1 cellular context compared by ENCODE assay signal in the genomic region with DNA sequence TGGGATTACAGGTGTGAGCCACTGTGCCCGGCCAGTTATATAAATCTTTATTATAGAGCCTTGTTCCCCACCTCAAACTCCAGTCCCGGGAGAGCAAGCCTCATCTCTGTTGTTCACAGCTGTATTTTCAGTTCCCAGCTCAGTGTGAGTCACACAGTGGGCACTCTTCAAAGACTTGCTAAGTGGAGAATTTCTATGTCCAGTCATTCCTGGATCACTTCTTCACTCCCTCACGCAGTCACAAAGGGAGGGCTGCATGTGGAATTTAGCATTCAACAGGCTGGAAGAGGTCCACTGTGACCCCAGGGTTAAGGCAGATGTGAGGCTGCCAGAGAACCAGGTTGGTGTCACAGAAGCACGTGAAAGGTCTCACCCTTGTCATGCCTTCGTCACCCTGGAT.
A peak's percentile ranks its signal among the peaks of the same experiment; 100 is the strongest.
TF ChIP-seq lines count a peak whose summit lies in the region.

No MANE protein-coding gene starts in this region.

TF ChIP-seq in GM12878, 131 proteins besides CTCF, POLR2A, EP300 and RAD21 (continued from another document):
- TF ChIP-seq IKZF1 (conservative IDR thresholded peaks at IDR 0.05) (peak; percentile 65), BHLHE40 (IDR thresholded peaks at IDR 0.05; ENCODE audit: borderline replicate concordance in 1 of 2, low read depth in 2 of 2, low read length in 1 of 2) (peak in 1 of 2 experiments; percentile 51; a peak in 2 of 4 replicates), BMI1 (IDR thresholded peaks at IDR 0.05; ENCODE audit: borderline replicate concordance) (peak; percentile 18; the same call in 1 of the 2 replicates), MTA2 (IDR thresholded peaks at IDR 0.05; ENCODE audit: low read depth) (peak; percentile 66), BCL11A (IDR thresholded peaks at IDR 0.05; ENCODE audit: low read depth, low read length) (0 out of 2 replicates have a peak, but pooled peaks have one; percentile 34), ZNF24 (IDR thresholded peaks at IDR 0.05) (peak; percentile 53; the same call in 1 of the 2 replicates), JUNB (IDR thresholded peaks at IDR 0.05) (peak; percentile 49; the same call in 1 of the 2 replicates), DPF2 (IDR thresholded peaks at IDR 0.05) (peak; percentile 67; the same call in 1 of the 2 replicates), SPI1 (IDR thresholded peaks at IDR 0.05; ENCODE audit: borderline replicate concordance, insufficient read depth, low read depth, low read length) (peak; percentile 40; the same call in 1 of the 2 replicates), TCF7 (IDR thresholded peaks at IDR 0.05; ENCODE audit: borderline replicate concordance) (peak; percentile 50; the same call in 1 of the 2 replicates)
